In genomic region chr5:43134019-43134418, GRCh38 we compare ENCODE assay signal across 28 cellular contexts. TPM values are rescaled to one million over a fixed set of nuclear protein-coding genes. Genes with fewer than 3 reads are reported as not detected.
"Had no signal": no experiment of that assay in that cellular context is flagged by ENCODE, and none has a peak within 500 bp of the region (broad histone marks: within the 10 kb centered on the region; RNA-seq: fewer than 3 reads in every experiment).

No MANE protein-coding gene starts in this region.

- H3K4me1 ChIP-seq: adrenal gland, body of pancreas, gastroesophageal sphincter had no signal

- H3K9me3 Mint-ChIP-seq: activated CD4-positive, alpha-beta memory T cell treated with anti-CD3 and anti-CD28 coated beads, Interleukin-2, amount 10 ng/mL, durations not matched to agents 7 days and 5 days; activated CD4-positive, alpha-beta T cell treated with anti-CD3 and anti-CD28 coated beads, Interleukin-2, amount 10 ng/mL, durations not matched to agents 24 days and 14 days; activated naive CD4-positive, alpha-beta T cell treated with anti-CD3 and anti-CD28 coated beads for 36 hours; activated naive CD4-positive, alpha-beta T cell treated with anti-CD3 and anti-CD28 coated beads, Interleukin-2, amount 50 U/mL, for 24 hours; activated naive CD8-positive, alpha-beta T cell treated with anti-CD3 and anti-CD28 coated beads for 36 hours; activated naive CD8-positive, alpha-beta T cell treated with anti-CD3 and anti-CD28 coated beads, Interleukin-2, amount 50 U/mL, for 24 hours; activated T-cell treated with anti-CD3 and anti-CD28 coated beads, Interleukin-2, amount 50 U/mL, for 4 hours; activated T-helper 2 cell treated with anti-CD3 and anti-CD28 coated beads, Interferon-gamma antibody, Interleukin-2, Interleukin-4, amounts not matched to agents 10 μg/mL and 5 μg/mL and 100 μg/mL, durations not matched to agents 14 hours and 24 hours and 36 hours had no signal

- FAIRE-seq: colon, endometrium, endothelial cell of umbilical vein had no signal

- H3K27ac Mint-ChIP-seq: activated CD4-positive, alpha-beta memory T cell treated with anti-CD3 and anti-CD28 coated beads, Interleukin-2, amount 10 ng/mL, durations not matched to agents 7 days and 5 days; activated CD4-positive, alpha-beta T cell treated with anti-CD3 and anti-CD28 coated beads for 36 hours; activated CD4-positive, alpha-beta T cell treated with anti-CD3 and anti-CD28 coated beads, Interleukin-2, amount 10 ng/mL, durations not matched to agents 24 days and 14 days; activated naive CD4-positive, alpha-beta T cell treated with anti-CD3 and anti-CD28 coated beads for 36 hours; activated naive CD4-positive, alpha-beta T cell treated with anti-CD3 and anti-CD28 coated beads, Interleukin-2, amount 50 U/mL, for 24 hours; activated naive CD8-positive, alpha-beta T cell treated with anti-CD3 and anti-CD28 coated beads for 36 hours; activated naive CD8-positive, alpha-beta T cell treated with anti-CD3 and anti-CD28 coated beads, Interleukin-2, amount 50 U/mL, for 24 hours; activated T-helper 2 cell treated with anti-CD3 and anti-CD28 coated beads, Interferon-gamma antibody, Interleukin-2, Interleukin-4, amounts not matched to agents 10 μg/mL and 5 μg/mL and 100 μg/mL, durations not matched to agents 14 hours and 24 hours and 36 hours had no signal

- H3K27me3 ChIP-seq: adrenal gland, body of pancreas, esophagus squamous epithelium, gastroesophageal sphincter, heart right ventricle had no signal

- H3K4me3 Mint-ChIP-seq: activated CD4-positive, alpha-beta memory T cell treated with anti-CD3 and anti-CD28 coated beads, Interleukin-2, amount 10 ng/mL, durations not matched to agents 7 days and 5 days; activated CD4-positive, alpha-beta T cell treated with anti-CD3 and anti-CD28 coated beads for 36 hours; activated CD4-positive, alpha-beta T cell treated with anti-CD3 and anti-CD28 coated beads, Interleukin-2, amount 10 ng/mL, durations not matched to agents 24 days and 14 days; activated naive CD4-positive, alpha-beta T cell treated with anti-CD3 and anti-CD28 coated beads for 36 hours; activated naive CD4-positive, alpha-beta T cell treated with anti-CD3 and anti-CD28 coated beads, Interleukin-2, amount 50 U/mL, for 24 hours; activated naive CD8-positive, alpha-beta T cell treated with anti-CD3 and anti-CD28 coated beads for 36 hours; activated naive CD8-positive, alpha-beta T cell treated with anti-CD3 and anti-CD28 coated beads, Interleukin-2, amount 50 U/mL, for 24 hours; activated T-cell treated with anti-CD3 and anti-CD28 coated beads, Interleukin-2, amount 50 U/mL, for 4 hours had no signal

- H3K4me3 ChIP-seq: adrenal gland, body of pancreas, esophagus squamous epithelium, gastroesophageal sphincter, heart right ventricle had no signal

- ATAC-seq: activated CD4-positive, alpha-beta T cell treated with anti-CD3 and anti-CD28 coated beads for 36 hours; activated naive CD8-positive, alpha-beta T cell treated with anti-CD3 and anti-CD28 coated beads, Interleukin-2, amount 50 U/mL, for 24 hours; activated T-cell treated with anti-CD3 and anti-CD28 coated beads, Interleukin-2, amount 50 U/mL, for 4 hours; body of pancreas; gastroesophageal sphincter; heart right ventricle had no signal

- H3K27ac ChIP-seq: adrenal gland, body of pancreas, epithelial cell of prostate, esophagus squamous epithelium, gastroesophageal sphincter, heart right ventricle had no signal

- H3K9me3 ChIP-seq: adrenal gland, body of pancreas, esophagus squamous epithelium, gastroesophageal sphincter, heart right ventricle had no signal

- H3K27me3 Mint-ChIP-seq: activated CD4-positive, alpha-beta memory T cell treated with anti-CD3 and anti-CD28 coated beads, Interleukin-2, amount 10 ng/mL, durations not matched to agents 7 days and 5 days; activated CD4-positive, alpha-beta T cell treated with anti-CD3 and anti-CD28 coated beads for 36 hours; activated CD4-positive, alpha-beta T cell treated with anti-CD3 and anti-CD28 coated beads, Interleukin-2, amount 10 ng/mL, durations not matched to agents 24 days and 14 days; activated naive CD4-positive, alpha-beta T cell treated with anti-CD3 and anti-CD28 coated beads, Interleukin-2, amount 50 U/mL, for 24 hours; activated naive CD8-positive, alpha-beta T cell treated with anti-CD3 and anti-CD28 coated beads for 36 hours; activated naive CD8-positive, alpha-beta T cell treated with anti-CD3 and anti-CD28 coated beads, Interleukin-2, amount 50 U/mL, for 24 hours had no signal

- DNase-seq: activated CD4-positive, alpha-beta memory T cell treated with anti-CD3 and anti-CD28 coated beads, Interleukin-2, amount 10 ng/mL, durations not matched to agents 7 days and 5 days; activated CD4-positive, alpha-beta T cell treated with anti-CD3 and anti-CD28 coated beads for 36 hours; activated CD4-positive, alpha-beta T cell treated with anti-CD3 and anti-CD28 coated beads, Interleukin-2, amount 10 ng/mL, durations not matched to agents 24 days and 14 days; activated CD4-positive, CD25-positive, alpha-beta regulatory T cell; activated CD4-positive, CD25-positive, alpha-beta regulatory T cell treated with anti-CD3 and anti-CD28 coated beads, Interleukin-2, amount 50 U/mL, for 72 hours; activated effector memory CD4-positive, alpha-beta T cell treated with anti-CD3 and anti-CD28 coated beads, Interleukin-2, amount 50 U/mL, for 16 hours; activated naive CD4-positive, alpha-beta T cell treated with anti-CD3 and anti-CD28 coated beads for 36 hours; activated naive CD8-positive, alpha-beta T cell treated with anti-CD3 and anti-CD28 coated beads for 36 hours; activated naive CD8-positive, alpha-beta T cell treated with anti-CD3 and anti-CD28 coated beads, Interleukin-2, amount 50 U/mL, for 24 hours; activated T-cell treated with anti-CD3 and anti-CD28 coated beads, Interleukin-2, amount 50 U/mL, for 4 hours; adrenal gland; amygdala; aorta; body of pancreas; caudate nucleus; effector CD8-positive, alpha-beta T cell; esophagus squamous epithelium; foreskin melanocyte; heart right ventricle; T-helper 2 cell had no signal

RNA-seq across cellular contexts. Expression of gene NIM1K, which starts 58.0 kb away (rescaled TPM):
- total RNA-seq: glomerular endothelial cell had no signal
